ENCODE assay signal across 12 cellular contexts in genomic region chr1:185603158-185603557, GRCh38.
DNase-seq lines count a peak whose midpoint lies in the region; ATAC-seq and TF ChIP-seq lines count a peak whose summit lies in the region.
"Had no signal": no experiment of that assay in that cellular context is flagged by ENCODE, and none has a peak within 500 bp of the region (broad histone marks: within the 10 kb centered on the region; RNA-seq: fewer than 3 reads in every experiment).

No MANE protein-coding gene starts in this region.

- no peak for TF ChIP-seq POLR2A in stomach (IDR thresholded peaks at IDR 0.05)

- TF ChIP-seq CTCF in coronary artery (IDR thresholded peaks at IDR 0.05) (no peak), stomach (IDR thresholded peaks at IDR 0.05) (no peak)

- no peak overlapping the region for H3K27ac ChIP-seq in coronary artery
- no peak overlapping the region for H3K27ac ChIP-seq in stomach
- H3K27ac ChIP-seq: skin epidermis had no signal

- DNase-seq in Ammon's horn (ENCODE audit: low spot score) (peak; percentile 4), coronary artery (ENCODE audit: low spot score) (no peak), hepatic stellate cell (ENCODE audit: low spot score) (no peak), stomach (no peak), ACHN (no peak)
- DNase-seq: effector memory CD4-positive, alpha-beta T cell; NCI-H1930; SIG-M5 had no signal

- 95 to 97% (median 96%) methylated on average over 4 of the region's 4 CpGs for WGBS in stomach, 5 donors

- ATAC-seq in GM19043 (IDR thresholded peaks at IDR 0.05; ENCODE audit: low read depth, unreplicated experiment) (peak; percentile 52), HG02678 (IDR thresholded peaks at IDR 0.05; ENCODE audit: unreplicated experiment) (peak; percentile 74), HG03558 (IDR thresholded peaks at IDR 0.05; ENCODE audit: extremely low read depth, unreplicated experiment) (peak; percentile 40)

- H3K36me3 ChIP-seq in stomach: no peaks in the 10 kb centered on the region

- no peak for TF ChIP-seq EP300 in stomach (IDR thresholded peaks at IDR 0.05)

- intact Hi-C loops in stomach (cut with DNase I; ENCODE audit: low total_unique reads): no loop called here

- no peaks in the 10 kb centered on the region for H3K27me3 ChIP-seq in stomach

- in situ Hi-C loops in ACHN (cut with HindIII; ENCODE audit: low pct_ligation_motif_present, low pct_unique_long_range_greater_than_20kb, low sequenced_read_pairs): no loop called here

- no peak overlapping the region for H3K4me3 ChIP-seq in coronary artery
- H3K4me3 ChIP-seq in stomach: no peak overlapping the region
- H3K4me3 ChIP-seq: skin epidermis had no signal

- H3K4me1 ChIP-seq in stomach: no peaks in the 10 kb centered on the region

- H3K9me3 ChIP-seq in stomach: no peaks in the 10 kb centered on the region
